1 cellular context compared by ENCODE assay signal in genomic region chr12:109880938-109881337, GRCh38.
TF ChIP-seq lines count a peak whose summit lies in the region.

No MANE protein-coding gene starts in this region.

TF ChIP-seq in endothelial cell of umbilical vein, 7 proteins besides CTCF, POLR2A, EP300 and RAD21 (continued from another document):
- TF ChIP-seq MAX (IDR thresholded peaks at IDR 0.05; ENCODE audit: insufficient read depth, insufficient read length) (no peak), POLR2AphosphoS5 (IDR thresholded peaks at IDR 0.05; ENCODE audit: insufficient read depth, low read depth, low read length) (no peak), GATA2 (IDR thresholded peaks at IDR 0.05; ENCODE audit: insufficient read depth, insufficient read length, low read depth, low read length) (no peak), FOS (IDR thresholded peaks at IDR 0.05; ENCODE audit: borderline replicate concordance, insufficient read depth, low read length) (no peak)
TF ChIP-seq in endothelial cell of umbilical vein: peak in this region for 0.
